Comparison of ENCODE assay signal across 16 cellular contexts in genomic region chr11:74256370-74257133, GRCh38. TPM values are rescaled to one million over a fixed set of nuclear protein-coding genes. Genes with fewer than 3 reads are reported as not detected.
DNase-seq lines count a peak whose midpoint lies in the region; ATAC-seq, FAIRE-seq and TF ChIP-seq lines count a peak whose summit lies in the region.
"Had no signal": no experiment of that assay in that cellular context is flagged by ENCODE, and none has a peak within 500 bp of the region (broad histone marks: within the 10 kb centered on the region; RNA-seq: fewer than 3 reads in every experiment).

No MANE protein-coding gene starts in this region.

- H4K20me1 ChIP-seq in IMR-90 (ENCODE audit: insufficient read depth, low read length) (no peaks in the 10 kb centered on the region), K562 (replicated peaks; ENCODE audit: control insufficient read depth, insufficient read depth, low read length) (no peaks in the 10 kb centered on the region; the same call in 1 of the 2 replicates)
- H4K20me1 ChIP-seq: BLaER1 had no signal

- H2BK15ac ChIP-seq in IMR-90 (ENCODE audit: low read depth, low read length) = peak overlapping the region; percentile 29; the same call in 1 of the 3 replicates

- intact Hi-C loops in MCF 10A (cut with micrococcal nuclease) (loop anchor here (1.0 to 2.0 kb wide), 3 partner anchors 63 to 292 kb away; no protein-coding TSS in a partner anchor), breast epithelium (cut with DNase I; ENCODE audit: low total_unique reads) (no loop called here), IMR-90 (cut with micrococcal nuclease) (loop anchor here (1.0 to 5.0 kb wide), 5 partner anchors 65 to 481 kb away; no protein-coding TSS in a partner anchor), K562 (cut with micrococcal nuclease) (loop anchor here (5.0 kb wide), 2 partner anchors 66 to 131 kb away; no protein-coding TSS in a partner anchor), adrenal gland (cut with DNase I) (loop anchor here (5.0 to 10.0 kb wide), 5 partner anchors 66 to 308 kb away; no protein-coding TSS in a partner anchor)

- no peak overlapping the region for H4K91ac ChIP-seq in IMR-90 (ENCODE audit: insufficient read depth, low read depth, low read length)

- peak overlapping the region; percentile 8; the same call in 1 of the 2 replicates for H3K4ac ChIP-seq in IMR-90 (ENCODE audit: low read depth, low read length)

- no peak for TF ChIP-seq POLR2A in breast epithelium (IDR thresholded peaks at IDR 0.05)
- TF ChIP-seq POLR2A in IMR-90 (IDR thresholded peaks at IDR 0.05; ENCODE audit: low read depth, low read length) = no peak
- no peak for TF ChIP-seq POLR2A in K562 (conservative IDR thresholded peaks at IDR 0.05)
- TF ChIP-seq POLR2A in adrenal gland (IDR thresholded peaks at IDR 0.05) = no peak

- H3K36me3 ChIP-seq in breast epithelium = no peaks in the 10 kb centered on the region
- peaks cover 32% of the 10 kb centered on the region for H3K36me3 ChIP-seq in IMR-90 (ENCODE audit: control insufficient read depth, insufficient read depth, low read length)
- H3K36me3 ChIP-seq in K562 (ENCODE audit: control insufficient read depth, insufficient read depth, low read length) = peaks cover 45% of the 10 kb centered on the region; the same call in 2 of the 3 replicates
- H3K36me3 ChIP-seq in adrenal gland (replicated peaks in 1 of 2) = peaks cover 0 to 35% of the 10 kb centered on the region in 2 donors

- H3K27ac Mint-ChIP-seq in MCF 10A (ENCODE audit: low read depth, unreplicated experiment) = no peak overlapping the region
- H3K27ac Mint-ChIP-seq: GM23338 had no signal

- dilution Hi-C loops in IMR-90 (cut with HindIII; ENCODE audit: low sequenced_read_pairs, unreplicated experiment) = no loop called here

- peaks cover 36% of the 10 kb centered on the region for H3K36me3 Mint-ChIP-seq in MCF 10A (ENCODE audit: insufficient read depth, unreplicated experiment)

- no peaks in the 10 kb centered on the region; a peak in 1 of 4 replicates for H3K79me1 ChIP-seq in IMR-90 (ENCODE audit: low read depth in 1 of 2, low read length in 2 of 2)

- FAIRE-seq in K562 (lab: Jason Lieb, UNC) = no peak

- H3K27ac ChIP-seq in breast epithelium = no peak overlapping the region
- H3K27ac ChIP-seq in IMR-90 (ENCODE audit: insufficient read depth, low read length) = no peak overlapping the region
- no peak overlapping the region for H3K27ac ChIP-seq in K562 (ENCODE audit: extremely low read depth, low read depth, low read length)
- H3K27ac ChIP-seq in adrenal gland = no peak overlapping the region
- H3K27ac ChIP-seq: BLaER1, KMS-11, RWPE1 had no signal

- TF ChIP-seq CTCF in MCF 10A (IDR thresholded peaks at IDR 0.05; ENCODE audit: unreplicated experiment) (no peak), breast epithelium (IDR thresholded peaks at IDR 0.05) (no peak), IMR-90 (conservative IDR thresholded peaks at IDR 0.05; ENCODE audit: low read depth, low read length) (no peak), K562 (IDR thresholded peaks at IDR 0.05 in 2 of 3, conservative IDR thresholded peaks at IDR 0.05 in 1 of 3; ENCODE audit: insufficient read depth in 2 of 3, low read depth in 1 of 3, low read length in 3 of 3) (no peak), adrenal gland (IDR thresholded peaks at IDR 0.05) (no peak)

- H3K9me3 ChIP-seq in breast epithelium (no peaks in the 10 kb centered on the region), IMR-90 (ENCODE audit: control insufficient read depth, insufficient read depth, low read length) (no peaks in the 10 kb centered on the region), K562 (replicated peaks; ENCODE audit: control insufficient read depth, insufficient read depth, low read depth, low read length) (no peaks in the 10 kb centered on the region), adrenal gland (replicated peaks in 1 of 3) (no peaks in the 10 kb centered on the region)

- H3K4me3 ChIP-seq in breast epithelium (no peak overlapping the region), IMR-90 (ENCODE audit: insufficient read depth, low read depth, low read length) (no peak overlapping the region), K562 (no peak overlapping the region), adrenal gland (no peak overlapping the region)
- H3K4me3 ChIP-seq: BLaER1, GM23338 had no signal

- no TSS peak for BruUV-seq in MCF 10A (replicated peaks; lab: Mats Ljungman, UMichigan)
- BruUV-seq in IMR-90 (replicated peaks; lab: Mats Ljungman, UMichigan) = no TSS peak
- BruUV-seq in K562 (replicated peaks; lab: Mats Ljungman, UMichigan) = no TSS peak

- H3K4me3 Mint-ChIP-seq in MCF 10A (ENCODE audit: unreplicated experiment) = no peak overlapping the region
- H3K4me3 Mint-ChIP-seq: CD4-positive, alpha-beta memory T cell; GM23338 had no signal

- WGBS in IMR-90 (ENCODE audit: extremely low coverage in 2 of 2, insufficient read length in 1 of 2), 2 experiments = 100% methylated on average over 2 of the region's 5 CpGs; no CpG with 5 or more reads in 1 of the 2 experiments
- WGBS in K562 (ENCODE audit: insufficient coverage, low coverage, missing lambda C conversion rate) = 33% methylated on average over 5 of the region's 5 CpGs
- 77 to 87% (median 85%) methylated on average over 5 of the region's 5 CpGs for WGBS in adrenal gland, 4 donors

- H3K4me2 ChIP-seq in IMR-90 (ENCODE audit: low read depth, low read length) = no peak overlapping the region
- no peak overlapping the region for H3K4me2 ChIP-seq in K562 (ENCODE audit: insufficient read depth, low read length)
- H3K4me2 ChIP-seq: BLaER1, GM23338, KMS-11 had no signal

- peak overlapping the region; percentile 53; the same call in 1 of the 2 replicates for H2AK5ac ChIP-seq in IMR-90 (ENCODE audit: low read depth, low read length)

- peak overlapping the region; percentile 24 for H2BK20ac ChIP-seq in IMR-90 (ENCODE audit: low read depth, low read length)

- CTCF ChIA-PET in MCF 10A (lab: Yijun Ruan, JAX) = interaction anchor here (0.5 to 8.1 kb wide), 32 partner anchors 9 to 604 kb away, joined by 3 to 210 read pairs (median 5); partner anchors contain the start of gene LIPT2
- CTCF ChIA-PET in IMR-90 (lab: Yijun Ruan, JAX) = interaction anchor here (0.6 to 1.7 kb wide), 7 partner anchors 9 to 193 kb away, joined by 3 to 19 read pairs (median 4); no protein-coding TSS in a partner anchor
- CTCF ChIA-PET in K562 (lab: Yijun Ruan, JAX; ENCODE audit: low intra/inter-chr PET ratio) = interaction anchor here (0.7 to 2.5 kb wide), 3 partner anchors 65 to 193 kb away, joined by 3 to 15 read pairs (median 3); no protein-coding TSS in a partner anchor

- no peak for ATAC-seq in IMR-90 (ENCODE audit: low read depth)
- ATAC-seq in K562 = no peak
- no peak for ATAC-seq in GM19324 (IDR thresholded peaks at IDR 0.05; ENCODE audit: low FRiP score, unreplicated experiment)

- H3K18ac ChIP-seq in IMR-90 (ENCODE audit: low read depth, low read length) = peak overlapping the region; percentile 60; the same call in 1 of the 2 replicates

- no peak overlapping the region for H3K56ac ChIP-seq in IMR-90 (ENCODE audit: extremely low read depth, insufficient read depth, low read length)

- H4K5ac ChIP-seq in IMR-90 (ENCODE audit: low read depth, low read length) = peak overlapping the region; percentile 39; the same call in 1 of the 2 replicates

- H3K9ac ChIP-seq in IMR-90 (ENCODE audit: low read depth, low read length) (no peak overlapping the region), K562 (ENCODE audit: insufficient read depth in 1 of 2, low read depth in 2 of 2, low read length in 2 of 2) (no peak overlapping the region)
- H3K9ac ChIP-seq: BLaER1, KMS-11 had no signal

- H3K4me1 ChIP-seq in breast epithelium = no peaks in the 10 kb centered on the region
- H3K4me1 ChIP-seq in IMR-90 (ENCODE audit: control insufficient read depth, insufficient read depth, low read length) = peaks cover 10% of the 10 kb centered on the region
- no peaks in the 10 kb centered on the region for H3K4me1 ChIP-seq in K562 (replicated peaks in 1 of 2; ENCODE audit: control insufficient read depth in 2 of 2, insufficient read depth in 2 of 2, low read length in 2 of 2)
- H3K4me1 ChIP-seq in adrenal gland (replicated peaks in 1 of 2) = no peaks in the 10 kb centered on the region
- H3K4me1 ChIP-seq: BLaER1 had no signal

- no peak for TF ChIP-seq EP300 in K562 (IDR thresholded peaks at IDR 0.05; ENCODE audit: low read length)

- no peaks in the 10 kb centered on the region for H3K79me2 ChIP-seq in K562 (ENCODE audit: control insufficient read depth, insufficient read depth, low read length)

- H3K9me1 ChIP-seq in IMR-90 (ENCODE audit: insufficient read depth, low read length) = peaks cover 5% of the 10 kb centered on the region
- no peaks in the 10 kb centered on the region for H3K9me1 ChIP-seq in K562 (ENCODE audit: control insufficient read depth, insufficient read depth, low read length)

- TF ChIP-seq RAD21 in IMR-90 (IDR thresholded peaks at IDR 0.05; ENCODE audit: low read length) (no peak), K562 (CRISPR knock-in tag; conservative IDR thresholded peaks at IDR 0.05 in 1 of 2, IDR thresholded peaks at IDR 0.05 in 1 of 2) (no peak)

- no peak overlapping the region for H3K14ac ChIP-seq in IMR-90 (replicated peaks; ENCODE audit: low read depth, low read length)

- peaks cover 15% of the 10 kb centered on the region for H3K4me1 Mint-ChIP-seq in MCF 10A (ENCODE audit: insufficient read depth, unreplicated experiment)
- H3K4me1 Mint-ChIP-seq: GM23338 had no signal

- H4K8ac ChIP-seq in IMR-90 (ENCODE audit: low read depth in 2 of 2, low read length in 2 of 2) = peak overlapping the region; percentile 12 to 27; a peak in 2 of 4 replicates

- peak overlapping the region; percentile 1 for H2AK9ac ChIP-seq in IMR-90 (replicated peaks; ENCODE audit: low read depth, low read length, poor library complexity)

- no peak overlapping the region for H2BK120ac ChIP-seq in IMR-90 (ENCODE audit: low read depth, low read length)

- in situ Hi-C loops in IMR-90 (cut with MboI; ENCODE audit: low sequenced_read_pairs) (loop anchor here (5.0 to 10.0 kb wide), 3 partner anchors 196 to 478 kb away; partner anchors contain the start of gene CHRDL2), K562 (cut with MboI) (no loop called here)

- DNase-seq in MCF 10A (ENCODE audit: unreplicated experiment) = peak; percentile 38
- DNase-seq in breast epithelium (ENCODE audit: low spot score in 2 of 2) = no peak
- DNase-seq in IMR-90 = no peak
- no peak for DNase-seq in K562 (ENCODE audit: extremely low read depth in 1 of 4, low spot score in 3 of 4)
- DNase-seq in iris pigment epithelial cell (ENCODE audit: low read depth) = peak; percentile 25
- DNase-seq in adrenal gland = no peak
- DNase-seq in SHP77 treated with DMSO at 0.1 percent for 48 hours (lab: John Stamatoyannopoulos, UW) = no peak
- DNase-seq: NCI-H1436 treated with DMSO at 0.1 percent for 48 hours; NCI-H187 treated with DMSO at 0.1 percent for 48 hours; NK-92 treated with Interleukin-12 subunit alpha and Interleukin-12 subunit beta, amount 100 ng/mL, for 24 hours had no signal

- H2AFZ ChIP-seq in IMR-90 (replicated peaks; ENCODE audit: low read length, poor library complexity) (no peak overlapping the region), K562 (ENCODE audit: low read depth, low read length) (no peak overlapping the region)
- H2AFZ ChIP-seq: GM23338 had no signal

- no peaks in the 10 kb centered on the region for H3K27me3 Mint-ChIP-seq in MCF 10A (ENCODE audit: insufficient read depth, unreplicated experiment)
- H3K27me3 Mint-ChIP-seq: CD4-positive, alpha-beta memory T cell had no signal

- no peak overlapping the region for H2BK5ac ChIP-seq in IMR-90 (ENCODE audit: low read depth, low read length, poor library complexity, severe bottlenecking)

- no peak overlapping the region for H3K23ac ChIP-seq in IMR-90 (ENCODE audit: low read depth, low read length)

- H3K9me3 Mint-ChIP-seq in MCF 10A (ENCODE audit: unreplicated experiment) = no peaks in the 10 kb centered on the region
- H3K9me3 Mint-ChIP-seq: CD4-positive, alpha-beta memory T cell had no signal

- POLR2A ChIA-PET in MCF 10A (lab: Yijun Ruan, JAX) = interaction anchor here (1.2 to 1.6 kb wide), 4 partner anchors 11 to 314 kb away, joined by 3 to 10 read pairs (median 6); no protein-coding TSS in a partner anchor
- POLR2A ChIA-PET in IMR-90 (lab: Charles Lee; ENCODE audit: unreplicated experiment) = interaction anchor here (1.0 kb wide), 1 partner anchor 193 kb away, joined by 3 read pairs; no protein-coding TSS in a partner anchor
- POLR2A ChIA-PET in K562 (lab: Yijun Ruan, JAX) = interaction anchor here (0.8 to 1.1 kb wide), 2 partner anchors 12 to 276 kb away, joined by 4 read pairs; no protein-coding TSS in a partner anchor

- no peaks in the 10 kb centered on the region for H3K27me3 ChIP-seq in breast epithelium
- no peaks in the 10 kb centered on the region for H3K27me3 ChIP-seq in IMR-90 (ENCODE audit: control insufficient read depth, insufficient read depth, low read length)
- peaks cover 2 to 4% of the 10 kb centered on the region in 2 experiments; a peak in 2 of 5 replicates for H3K27me3 ChIP-seq in K562 (ENCODE audit: control insufficient read depth in 2 of 2, insufficient read depth in 2 of 2, low read length in 2 of 2)
- H3K27me3 ChIP-seq in adrenal gland = no peaks in the 10 kb centered on the region
- H3K27me3 ChIP-seq: BLaER1 had no signal

RNA-seq across cellular contexts. Expression of gene P4HA3, which starts 54.9 kb away (rescaled TPM):
- 0.15 and 0.93 TPM in 2 replicates for total RNA-seq in MCF 10A (2022)
- total RNA-seq in breast epithelium = under 1 TPM; 0.29 to 0.66 (median 0.48) TPM
- total RNA-seq in IMR-90 (2012; rRNA removed) = 2.8 and 2.9 TPM in 2 replicates
- polyA plus RNA-seq in IMR-90 (2012; rRNA removed) = 4.9 and 5.7 TPM in 2 replicates
- polyA plus RNA-seq in IMR-90 (2012; cell fraction: cytosol; rRNA removed) = 4.4 and 4.5 TPM in 2 replicates
- polyA plus RNA-seq in IMR-90 (2012; cell fraction: nucleus; rRNA removed; ENCODE audit: low replicate concordance) = 2.0 and 4.4 TPM in 2 replicates
- not detected in 2 replicates for total RNA-seq in K562 (2011; cell fraction: chromatin; rRNA removed; ENCODE audit: low replicate concordance)
- total RNA-seq in K562 (2011; cell fraction: nucleolus; rRNA removed) = not detected in 2 replicates
- not detected in 2 replicates for total RNA-seq in K562 (2011; cell fraction: nucleoplasm; rRNA removed)
- total RNA-seq in K562 (2014; rRNA removed) = not detected in 2 replicates
- not detected in 2 replicates for total RNA-seq in K562 (2014; rRNA removed; fragmentation: Illumina TruSeq; extraction: Trizol)
- not detected in 2 replicates for total RNA-seq in K562 (2015; rRNA removed; fragmentation: Illumina TruSeq; extraction: Trizol)
- total RNA-seq in K562 (2021) = not detected in 2 replicates
- 0.03 TPM in 1 of 2 replicates, not detected in the other for polyA plus RNA-seq in K562 (2011; rRNA removed)
- not detected in 2 replicates for polyA plus RNA-seq in K562 (2011; cell fraction: cytosol; rRNA removed)
- polyA plus RNA-seq in K562 (2011; cell fraction: nucleus; rRNA removed) = not detected in 2 replicates
- polyA plus RNA-seq in K562 (2012) = 0.04 and 0.07 TPM in 2 replicates
- polyA plus RNA-seq in K562 (2014; fragmentation: Illumina TruSeq; extraction: Trizol) = not detected in 2 replicates
- under 1 TPM in 1 of 2 experiments, not detected in 1; 0.01 TPM for polyA plus RNA-seq in K562 (2014; fragmentation: Nextera tagmentation; extraction: Ambion mirVana)
- polyA plus RNA-seq in K562 (2014; rRNA removed) = not detected in 2 replicates
- polyA minus RNA-seq in K562 (2011; rRNA and poly(A)+ RNA removed) = not detected in 2 replicates
- not detected in 2 replicates for polyA minus RNA-seq in K562 (2011; cell fraction: cytosol; rRNA and poly(A)+ RNA removed)
- polyA minus RNA-seq in K562 (2011; cell fraction: nucleus; rRNA and poly(A)+ RNA removed) = not detected in 2 replicates
- total RNA-seq in adrenal gland = 1 to 10 TPM in 3 of 8 donors, under 1 TPM in 4, not detected in 1; 0.52 to 2.3 (median 0.91) TPM
- polyA plus RNA-seq in adrenal gland = 1 to 10 TPM in 2 of 3 donors, under 1 TPM in 1; 0.93 to 2.9 (median 1.2) TPM
- total RNA-seq: CD4-positive, alpha-beta memory T cell; GM23338 had no signal
- polyA plus RNA-seq: CD4-positive, alpha-beta memory T cell had no signal

Comparison
In these comparisons a context has a peak if more than half of its experiments do, and no peak if none do; other contexts are left out.
1. DNase-seq: peak in MCF 10A (single experiment) and iris pigment epithelial cell (single experiment); none in breast epithelium (0 of 2), IMR-90 (single experiment), K562 (0 of 4), adrenal gland (0 of 7) and SHP77 treated with DMSO at 0.1 percent for 48 hours (single experiment).